ENCODE assay signal across 1 cellular context in genomic region chr4:3822230-3822947, GRCh38.
TF ChIP-seq lines count a peak whose summit lies in the region.

No MANE protein-coding gene starts in this region.

TF ChIP-seq in HepG2, 621 proteins besides CTCF, POLR2A, EP300 and RAD21 (continued from another document):
- TF ChIP-seq ZNF687 (CRISPR knock-in tag; IDR thresholded peaks at IDR 0.05): peak; percentile 62
- TF ChIP-seq AGO1 (IDR thresholded peaks at IDR 0.05; ENCODE audit: low read depth, low read length, poor library complexity, severe bottlenecking): peak; percentile 13
- TF ChIP-seq ETS1 (CRISPR knock-in tag; IDR thresholded peaks at IDR 0.05): no peak
- no peak for TF ChIP-seq ZNF501 (CRISPR knock-in tag; IDR thresholded peaks at IDR 0.05)
- no peak for TF ChIP-seq ZBTB2 (CRISPR knock-in tag; IDR thresholded peaks at IDR 0.05; ENCODE audit: low read depth)
- TF ChIP-seq ZNF792 (CRISPR knock-in tag; IDR thresholded peaks at IDR 0.05): no peak
- no peak for TF ChIP-seq ATAD3A (CRISPR knock-in tag; IDR thresholded peaks at IDR 0.05)
- TF ChIP-seq ZZZ3 (CRISPR knock-in tag; IDR thresholded peaks at IDR 0.05; ENCODE audit: borderline replicate concordance): no peak
- no peak for TF ChIP-seq PHB2 (IDR thresholded peaks at IDR 0.05; ENCODE audit: partially characterized antibody)
- TF ChIP-seq ZNF790 (CRISPR knock-in tag; IDR thresholded peaks at IDR 0.05; ENCODE audit: borderline replicate concordance): no peak
- TF ChIP-seq ZNF605 (CRISPR knock-in tag; IDR thresholded peaks at IDR 0.05): 0 out of 2 replicates have a peak, but pooled peaks have one; percentile 3
- TF ChIP-seq BORCS8-MEF2B (CRISPR knock-in tag; IDR thresholded peaks at IDR 0.05): peak; percentile 26; the same call in 1 of the 2 replicates
- no peak for TF ChIP-seq ZMAT3 (CRISPR knock-in tag; conservative IDR thresholded peaks at IDR 0.05)
- peak; percentile 57; the same call in 1 of the 2 replicates for TF ChIP-seq HNRNPL (IDR thresholded peaks at IDR 0.05; ENCODE audit: low read depth, low read length)
- TF ChIP-seq DNMT1 (CRISPR knock-in tag; IDR thresholded peaks at IDR 0.05): no peak
- TF ChIP-seq ZNF256 (CRISPR knock-in tag; conservative IDR thresholded peaks at IDR 0.05): no peak
- TF ChIP-seq ZBTB33 (CRISPR knock-in tag; IDR thresholded peaks at IDR 0.05): peak; percentile 86
- TF ChIP-seq REST (IDR thresholded peaks at IDR 0.05; ENCODE audit: borderline replicate concordance in 1 of 2, low read depth in 1 of 2, low read length in 2 of 2): no peak
